24 cellular contexts compared by ENCODE assay signal in the genomic region with DNA sequence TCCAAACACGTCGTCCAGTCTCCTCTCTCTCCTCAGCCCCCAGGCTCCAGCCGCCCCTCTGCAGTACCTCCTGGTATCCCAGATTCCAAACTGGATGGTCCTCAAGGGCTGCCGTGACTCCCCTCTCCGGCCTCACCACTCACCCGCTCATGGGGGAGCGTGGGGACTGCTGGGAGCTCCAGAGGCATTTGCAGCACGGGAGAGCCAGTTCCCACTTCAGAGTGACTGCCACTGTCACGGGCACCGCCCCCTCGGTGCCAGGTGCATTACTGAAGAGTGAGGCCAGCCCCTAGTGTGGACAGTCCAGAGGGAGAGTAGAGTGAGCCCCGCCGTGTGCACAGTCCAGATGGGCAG.
DNase-seq lines count a peak whose midpoint lies in the region; ATAC-seq and TF ChIP-seq lines count a peak whose summit lies in the region.
"Had no signal": no experiment of that assay in that cellular context is flagged by ENCODE, and none has a peak within 500 bp of the region (broad histone marks: within the 10 kb centered on the region; RNA-seq: fewer than 3 reads in every experiment).

No MANE protein-coding gene starts in this region.

- H3K9me3 ChIP-seq in WERI-Rb-1 (ENCODE audit: severe bottlenecking) (no peaks in the 10 kb centered on the region), neural progenitor cell (ENCODE audit: low read depth) (no peaks in the 10 kb centered on the region), left lung (peaks cover 0 to 4% of the 10 kb centered on the region in 2 donors)
- H3K9me3 ChIP-seq: Caco-2, MG63 had no signal

- intact Hi-C loops in natural killer cell (cut with micrococcal nuclease), result no loop called here
- intact Hi-C loops in activated CD4-positive, alpha-beta T cell treated with anti-CD3 and anti-CD28 coated beads, Interleukin-2, amount 10 ng/mL, durations not matched to agents 24 days and 14 days (cut with micrococcal nuclease), result no loop called here
- intact Hi-C loops in left lung (cut with DNase I), result no loop called here

- peaks cover 12% of the 10 kb centered on the region for H3K36me3 Mint-ChIP-seq in natural killer cell treated with Interleukin-12 subunit alpha and Interleukin-12 subunit beta and Interleukin-15 and Interleukin-18, amount 100 ng/mL, for 72 hours
- H3K36me3 Mint-ChIP-seq in natural killer cell (no peaks in the 10 kb centered on the region), neural progenitor cell (peaks cover 2% of the 10 kb centered on the region)
- H3K36me3 Mint-ChIP-seq in activated CD4-positive, alpha-beta T cell treated with anti-CD3 and anti-CD28 coated beads, Interleukin-2, amount 10 ng/mL, durations not matched to agents 24 days and 14 days (ENCODE audit: low read depth), result no peaks in the 10 kb centered on the region
- H3K36me3 Mint-ChIP-seq: CD4-positive, alpha-beta memory T cell had no signal

- H3K27me3 ChIP-seq in WERI-Rb-1 (ENCODE audit: insufficient read depth, low read depth, severe bottlenecking) (no peaks in the 10 kb centered on the region), neural progenitor cell (no peaks in the 10 kb centered on the region), left lung (no peaks in the 10 kb centered on the region)
- H3K27me3 ChIP-seq: MG63 had no signal

- H3K36me3 ChIP-seq in WERI-Rb-1, result no peaks in the 10 kb centered on the region
- no peaks in the 10 kb centered on the region for H3K36me3 ChIP-seq in neural progenitor cell
- no peaks in the 10 kb centered on the region for H3K36me3 ChIP-seq in left lung
- H3K36me3 ChIP-seq: MG63 had no signal

- peaks cover 12% of the 10 kb centered on the region for H3K9me3 Mint-ChIP-seq in natural killer cell treated with Interleukin-12 subunit alpha and Interleukin-12 subunit beta and Interleukin-15 and Interleukin-18, amount 100 ng/mL, for 72 hours
- peaks cover 0 to 11% of the 10 kb centered on the region in 2 donors for H3K9me3 Mint-ChIP-seq in natural killer cell
- no peaks in the 10 kb centered on the region for H3K9me3 Mint-ChIP-seq in neural progenitor cell
- peaks cover 12% of the 10 kb centered on the region for H3K9me3 Mint-ChIP-seq in activated CD4-positive, alpha-beta T cell treated with anti-CD3 and anti-CD28 coated beads, Interleukin-2, amount 10 ng/mL, durations not matched to agents 24 days and 14 days

- H3K27me3 Mint-ChIP-seq in natural killer cell treated with Interleukin-12 subunit alpha and Interleukin-12 subunit beta and Interleukin-15 and Interleukin-18, amount 100 ng/mL, for 72 hours, result no peaks in the 10 kb centered on the region
- H3K27me3 Mint-ChIP-seq in natural killer cell (ENCODE audit: low read depth in 2 of 2) (peaks cover 0 to 9% of the 10 kb centered on the region in 2 donors), neural progenitor cell (ENCODE audit: insufficient read depth, low read depth) (peaks cover 22% of the 10 kb centered on the region)
- no peaks in the 10 kb centered on the region for H3K27me3 Mint-ChIP-seq in activated CD4-positive, alpha-beta T cell treated with anti-CD3 and anti-CD28 coated beads, Interleukin-2, amount 10 ng/mL, durations not matched to agents 24 days and 14 days

- H3K79me2 ChIP-seq in neural progenitor cell (ENCODE audit: low read depth), result no peaks in the 10 kb centered on the region

- H3K4me1 ChIP-seq in neural progenitor cell (peaks cover 13% of the 10 kb centered on the region), left lung (peaks cover 4 to 12% of the 10 kb centered on the region in 2 donors)
- H3K4me1 ChIP-seq: Caco-2 had no signal

- no peak for ATAC-seq in natural killer cell treated with Interleukin-12 subunit alpha and Interleukin-12 subunit beta and Interleukin-15 and Interleukin-18, amount 100 ng/mL, for 72 hours
- ATAC-seq in natural killer cell (no peak), HG02678 (IDR thresholded peaks at IDR 0.05; ENCODE audit: unreplicated experiment) (no peak), left lung (no peak)

- no peak overlapping the region for H3K4me3 Mint-ChIP-seq in natural killer cell treated with Interleukin-12 subunit alpha and Interleukin-12 subunit beta and Interleukin-15 and Interleukin-18, amount 100 ng/mL, for 72 hours
- no peak overlapping the region for H3K4me3 Mint-ChIP-seq in natural killer cell
- H3K4me3 Mint-ChIP-seq in neural progenitor cell, result no peak overlapping the region
- H3K4me3 Mint-ChIP-seq in activated CD4-positive, alpha-beta T cell treated with anti-CD3 and anti-CD28 coated beads, Interleukin-2, amount 10 ng/mL, durations not matched to agents 24 days and 14 days, result no peak overlapping the region
- H3K4me3 Mint-ChIP-seq: CD4-positive, alpha-beta memory T cell; HFFc6 had no signal

- no peak overlapping the region for H3K4me2 ChIP-seq in neural progenitor cell
- H3K4me2 ChIP-seq: PC-9 had no signal

- no peak for TF ChIP-seq CTCF in natural killer cell (IDR thresholded peaks at IDR 0.05)
- TF ChIP-seq CTCF in WERI-Rb-1 (IDR thresholded peaks at IDR 0.05; ENCODE audit: low read depth, low read length), result no peak
- TF ChIP-seq CTCF in neural progenitor cell (IDR thresholded peaks at IDR 0.05), result no peak
- TF ChIP-seq CTCF in left lung (IDR thresholded peaks at IDR 0.05), result no peak

- peak; percentile 8 for DNase-seq in natural killer cell treated with Interleukin-12 subunit alpha and Interleukin-12 subunit beta and Interleukin-15 and Interleukin-18, amount 100 ng/mL, for 72 hours (ENCODE audit: low spot score)
- no peak for DNase-seq in natural killer cell
- DNase-seq in WERI-Rb-1, result peak; percentile 4
- DNase-seq in neural progenitor cell (ENCODE audit: low spot score), result no peak
- no peak for DNase-seq in activated CD4-positive, alpha-beta T cell treated with anti-CD3 and anti-CD28 coated beads, Interleukin-2, amount 10 ng/mL, durations not matched to agents 24 days and 14 days
- no peak for DNase-seq in left lung
- DNase-seq: AML-193; C1 segment of cervical spinal cord; Caco-2; CD4-positive, alpha-beta memory T cell; H7; HFFc6; IMR-90; KG1; MG63; NCI-H1105 treated with DMSO at 0.1 percent for 48 hours; NCI-H146; NCI-H1930; NCI-H2107; NCI-H446; NCI-H524 treated with DMSO at 0.1 percent for 48 hours; PC-9; SHP77 had no signal

- no peak overlapping the region for H3K27ac ChIP-seq in WERI-Rb-1
- H3K27ac ChIP-seq in neural progenitor cell, result no peak overlapping the region
- no peak overlapping the region for H3K27ac ChIP-seq in left lung
- H3K27ac ChIP-seq: PC-9 had no signal

- H3K9ac ChIP-seq in neural progenitor cell, result no peak overlapping the region

- H3K27ac Mint-ChIP-seq in natural killer cell treated with Interleukin-12 subunit alpha and Interleukin-12 subunit beta and Interleukin-15 and Interleukin-18, amount 100 ng/mL, for 72 hours, result no peak overlapping the region
- H3K27ac Mint-ChIP-seq in natural killer cell (peak overlapping the region in 1 of 2 donors; percentile 53), neural progenitor cell (peak overlapping the region; percentile 65)
- no peak overlapping the region for H3K27ac Mint-ChIP-seq in activated CD4-positive, alpha-beta T cell treated with anti-CD3 and anti-CD28 coated beads, Interleukin-2, amount 10 ng/mL, durations not matched to agents 24 days and 14 days
- H3K27ac Mint-ChIP-seq: HFFc6 had no signal

- H2AFZ ChIP-seq in neural progenitor cell (replicated peaks), result no peak overlapping the region
- H2AFZ ChIP-seq: PC-9 had no signal

- H3K4me3 ChIP-seq in WERI-Rb-1 (ENCODE audit: low read depth, low read length) (no peak overlapping the region), neural progenitor cell (no peak overlapping the region), left lung (no peak overlapping the region)
- H3K4me3 ChIP-seq: MG63, PC-9 had no signal

- H3F3A ChIP-seq in neural progenitor cell (ENCODE audit: low read depth), result no peaks in the 10 kb centered on the region

- no peaks in the 10 kb centered on the region for H4K20me1 ChIP-seq in neural progenitor cell (ENCODE audit: low read depth)

- H3K4me1 Mint-ChIP-seq in natural killer cell treated with Interleukin-12 subunit alpha and Interleukin-12 subunit beta and Interleukin-15 and Interleukin-18, amount 100 ng/mL, for 72 hours (ENCODE audit: low read depth in 2 of 2), result peaks cover 27 to 37% of the 10 kb centered on the region in 2 donors
- H3K4me1 Mint-ChIP-seq in natural killer cell (peaks cover 18 to 68% of the 10 kb centered on the region in 2 donors), neural progenitor cell (peaks cover 35% of the 10 kb centered on the region)
- H3K4me1 Mint-ChIP-seq in activated CD4-positive, alpha-beta T cell treated with anti-CD3 and anti-CD28 coated beads, Interleukin-2, amount 10 ng/mL, durations not matched to agents 24 days and 14 days, result no peaks in the 10 kb centered on the region

Comparison
In these comparisons a context has a peak if more than half of its experiments do, and no peak if none do; other contexts are left out.
1. DNase-seq: peak in natural killer cell treated with Interleukin-12 subunit alpha and Interleukin-12 subunit beta and Interleukin-15 and Interleukin-18, amount 100 ng/mL, for 72 hours (single experiment) and WERI-Rb-1 (single experiment); none in natural killer cell (single experiment), neural progenitor cell (single experiment), activated CD4-positive, alpha-beta T cell treated with anti-CD3 and anti-CD28 coated beads, Interleukin-2, amount 10 ng/mL, durations not matched to agents 24 days and 14 days (single experiment) and left lung (0 of 2).